In the genomic region with DNA sequence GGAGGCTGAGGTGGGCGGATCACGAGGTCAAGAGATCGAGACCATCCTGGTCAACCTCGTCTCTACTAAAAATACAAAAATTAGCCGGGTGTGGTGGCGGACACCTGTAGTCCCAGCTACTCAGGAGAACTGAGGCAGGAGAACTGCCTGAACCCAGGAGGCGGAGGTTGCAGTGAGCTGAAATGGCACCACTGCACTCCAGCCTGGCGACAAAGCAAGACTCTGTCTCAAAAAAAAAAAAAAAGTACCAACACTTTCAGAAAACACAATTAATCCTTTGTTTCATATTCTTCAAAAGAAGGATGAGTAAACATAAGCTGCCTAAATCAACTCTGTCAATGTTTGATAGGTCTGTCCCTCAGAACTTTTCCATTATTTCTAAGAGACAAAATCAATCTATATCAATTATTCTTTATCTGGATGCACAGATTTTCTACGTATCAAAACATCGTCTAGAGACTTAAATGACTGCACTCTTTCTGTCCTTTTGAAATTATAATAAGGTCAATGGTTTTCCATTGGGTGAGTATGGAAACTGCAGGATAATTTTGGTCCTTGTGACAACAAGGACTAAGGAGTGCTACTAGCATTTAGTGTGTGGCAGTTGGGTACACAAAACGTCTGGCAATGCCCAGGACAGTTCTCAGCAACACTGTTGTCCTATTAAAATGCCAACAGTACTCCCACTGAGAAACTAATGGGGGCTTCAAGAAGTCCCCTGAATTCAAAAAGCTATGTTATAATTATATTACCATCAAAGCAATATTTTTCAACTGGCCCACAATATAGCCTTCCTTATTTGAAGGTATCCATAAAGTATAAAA, we compare ENCODE assay signal across 1 cellular context.
A peak's percentile ranks its signal among the peaks of the same experiment; 100 is the strongest.
TF ChIP-seq lines count a peak whose summit lies in the region.

No MANE protein-coding gene starts in this region.

TF ChIP-seq in HepG2, 621 proteins besides CTCF, POLR2A, EP300 and RAD21 (continued from another document and continues in another):
- TF ChIP-seq ZNF670 (CRISPR knock-in tag; IDR thresholded peaks at IDR 0.05; ENCODE audit: borderline replicate concordance) (0 out of 2 replicates have a peak, but pooled peaks have one; percentile 35), SMYD3 (CRISPR knock-in tag; IDR thresholded peaks at IDR 0.05) (no peak), MED13 (CRISPR knock-in tag; IDR thresholded peaks at IDR 0.05) (no peak), SOX5 (CRISPR knock-in tag; IDR thresholded peaks at IDR 0.05; ENCODE audit: borderline replicate concordance) (peak; percentile 84; the same call in 1 of the 2 replicates), ZNF460 (CRISPR knock-in tag; IDR thresholded peaks at IDR 0.05; ENCODE audit: borderline replicate concordance) (peak; percentile 91), NFATC3 (CRISPR knock-in tag; IDR thresholded peaks at IDR 0.05) (no peak), ZNF160 (CRISPR knock-in tag; IDR thresholded peaks at IDR 0.05) (no peak), FOXA1 (IDR thresholded peaks at IDR 0.05) (no peak), FOXA1 (CRISPR knock-in tag; IDR thresholded peaks at IDR 0.05) (peak; percentile 31; the same call in 1 of the 2 replicates), ZMYM3 (CRISPR knock-in tag; IDR thresholded peaks at IDR 0.05) (peak; percentile 80), IRX3 (CRISPR knock-in tag; IDR thresholded peaks at IDR 0.05; ENCODE audit: borderline replicate concordance, low read depth) (no peak), TCF7L2 (IDR thresholded peaks at IDR 0.05; ENCODE audit: low read depth, low read length) (no peak), ZBTB8A (CRISPR knock-in tag; IDR thresholded peaks at IDR 0.05; ENCODE audit: borderline replicate concordance, low read depth) (no peak), KLF11 (CRISPR knock-in tag; IDR thresholded peaks at IDR 0.05) (no peak), MYC (CRISPR knock-in tag; IDR thresholded peaks at IDR 0.05; ENCODE audit: borderline replicate concordance) (no peak), THYN1 (CRISPR knock-in tag; IDR thresholded peaks at IDR 0.05; ENCODE audit: borderline replicate concordance, low read depth) (no peak), TBX2 (CRISPR knock-in tag; IDR thresholded peaks at IDR 0.05; ENCODE audit: borderline replicate concordance) (0 out of 2 replicates have a peak, but pooled peaks have one; percentile 37), GFI1 (CRISPR knock-in tag; IDR thresholded peaks at IDR 0.05; ENCODE audit: borderline replicate concordance) (0 out of 2 replicates have a peak, but pooled peaks have one; percentile 19), REL (CRISPR knock-in tag; conservative IDR thresholded peaks at IDR 0.05) (no peak), NCOA1 (CRISPR knock-in tag; IDR thresholded peaks at IDR 0.05) (no peak), MXI1 (IDR thresholded peaks at IDR 0.05; ENCODE audit: borderline replicate concordance, low read depth, low read length) (no peak), SPEN (CRISPR knock-in tag; IDR thresholded peaks at IDR 0.05; ENCODE audit: low read depth) (no peak), NR3C1 (CRISPR knock-in tag; IDR thresholded peaks at IDR 0.05) (no peak), ZNF572 (CRISPR knock-in tag; IDR thresholded peaks at IDR 0.05) (no peak), CHD4 (IDR thresholded peaks at IDR 0.05; ENCODE audit: borderline replicate concordance, low read length) (peak; percentile 90; the same call in 1 of the 2 replicates), KDM3A (CRISPR knock-in tag; IDR thresholded peaks at IDR 0.05; ENCODE audit: low read depth) (no peak), SIN3B (IDR thresholded peaks at IDR 0.05; ENCODE audit: low read length) (no peak), FOXP1 (IDR thresholded peaks at IDR 0.05) (no peak), FOXP1 (CRISPR knock-in tag; IDR thresholded peaks at IDR 0.05) (peak; percentile 8; the same call in 1 of the 2 replicates), ZNF782 (CRISPR knock-in tag; IDR thresholded peaks at IDR 0.05; ENCODE audit: borderline replicate concordance) (no peak), MBNL3 (CRISPR knock-in tag; conservative IDR thresholded peaks at IDR 0.05) (no peak), PHF8 (CRISPR knock-in tag; IDR thresholded peaks at IDR 0.05) (no peak), ZNF619 (CRISPR knock-in tag; IDR thresholded peaks at IDR 0.05) (no peak), ISL2 (CRISPR knock-in tag; IDR thresholded peaks at IDR 0.05) (peak; percentile 35; the same call in 1 of the 2 replicates), HNRNPUL1 (IDR thresholded peaks at IDR 0.05; ENCODE audit: low read depth, low read length) (0 out of 2 replicates have a peak, but pooled peaks have one; percentile 36), ZNF225 (CRISPR knock-in tag; IDR thresholded peaks at IDR 0.05) (no peak), ZNF510 (CRISPR knock-in tag; IDR thresholded peaks at IDR 0.05; ENCODE audit: low read depth) (no peak), MXD4 (CRISPR knock-in tag; IDR thresholded peaks at IDR 0.05) (no peak), ASH2L (IDR thresholded peaks at IDR 0.05; ENCODE audit: insufficient read length, low read depth, low read length) (peak; percentile 53), ZMYM4 (CRISPR knock-in tag; IDR thresholded peaks at IDR 0.05) (peak; percentile 38; the same call in 1 of the 2 replicates), ZNF558 (CRISPR knock-in tag; IDR thresholded peaks at IDR 0.05; ENCODE audit: borderline replicate concordance) (no peak), ZNF616 (CRISPR knock-in tag; IDR thresholded peaks at IDR 0.05; ENCODE audit: low read depth) (no peak), SOX13 (IDR thresholded peaks at IDR 0.05) (no peak), SOX13 (CRISPR knock-in tag; conservative IDR thresholded peaks at IDR 0.05 in 1 of 2, IDR thresholded peaks at IDR 0.05 in 1 of 2) (peak in 1 of 2 experiments; percentile 69; a peak in 2 of 4 replicates), PITX1 (CRISPR knock-in tag; IDR thresholded peaks at IDR 0.05) (no peak), HES4 (CRISPR knock-in tag; IDR thresholded peaks at IDR 0.05; ENCODE audit: borderline replicate concordance) (no peak), MIXL1 (CRISPR knock-in tag; IDR thresholded peaks at IDR 0.05) (no peak), ZNF543 (CRISPR knock-in tag; IDR thresholded peaks at IDR 0.05) (no peak), POLR2AphosphoS2 (IDR thresholded peaks at IDR 0.05; ENCODE audit: low read depth, low read length) (no peak), ZNF205 (CRISPR knock-in tag; IDR thresholded peaks at IDR 0.05) (no peak), CBX1 (IDR thresholded peaks at IDR 0.05; ENCODE audit: low read depth) (no peak), ZNF674 (CRISPR knock-in tag; IDR thresholded peaks at IDR 0.05; ENCODE audit: low read depth) (no peak), ZBTB3 (CRISPR knock-in tag; IDR thresholded peaks at IDR 0.05; ENCODE audit: borderline replicate concordance, low read depth) (0 out of 2 replicates have a peak, but pooled peaks have one; percentile 54), HCFC1 (IDR thresholded peaks at IDR 0.05; ENCODE audit: low read depth, low read length) (no peak), SMARCC2 (IDR thresholded peaks at IDR 0.05) (no peak), ZFP36L2 (CRISPR knock-in tag; IDR thresholded peaks at IDR 0.05) (no peak), E2F1 (CRISPR knock-in tag; IDR thresholded peaks at IDR 0.05) (no peak)
- TF ChIP-seq, protein P1, sequence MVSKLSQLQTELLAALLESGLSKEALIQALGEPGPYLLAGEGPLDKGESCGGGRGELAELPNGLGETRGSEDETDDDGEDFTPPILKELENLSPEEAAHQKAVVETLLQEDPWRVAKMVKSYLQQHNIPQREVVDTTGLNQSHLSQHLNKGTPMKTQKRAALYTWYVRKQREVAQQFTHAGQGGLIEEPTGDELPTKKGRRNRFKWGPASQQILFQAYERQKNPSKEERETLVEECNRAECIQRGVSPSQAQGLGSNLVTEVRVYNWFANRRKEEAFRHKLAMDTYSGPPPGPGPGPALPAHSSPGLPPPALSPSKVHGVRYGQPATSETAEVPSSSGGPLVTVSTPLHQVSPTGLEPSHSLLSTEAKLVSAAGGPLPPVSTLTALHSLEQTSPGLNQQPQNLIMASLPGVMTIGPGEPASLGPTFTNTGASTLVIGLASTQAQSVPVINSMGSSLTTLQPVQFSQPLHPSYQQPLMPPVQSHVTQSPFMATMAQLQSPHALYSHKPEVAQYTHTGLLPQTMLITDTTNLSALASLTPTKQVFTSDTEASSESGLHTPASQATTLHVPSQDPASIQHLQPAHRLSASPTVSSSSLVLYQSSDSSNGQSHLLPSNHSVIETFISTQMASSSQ (IDR thresholded peaks at IDR 0.05; ENCODE audit: low read depth) = no peak
- TF ChIP-seq, protein P1 (CRISPR knock-in tag; IDR thresholded peaks at IDR 0.05; ENCODE audit: borderline replicate concordance) = peak; percentile 19; the same call in 1 of the 2 replicates
- TF ChIP-seq, protein P2, sequence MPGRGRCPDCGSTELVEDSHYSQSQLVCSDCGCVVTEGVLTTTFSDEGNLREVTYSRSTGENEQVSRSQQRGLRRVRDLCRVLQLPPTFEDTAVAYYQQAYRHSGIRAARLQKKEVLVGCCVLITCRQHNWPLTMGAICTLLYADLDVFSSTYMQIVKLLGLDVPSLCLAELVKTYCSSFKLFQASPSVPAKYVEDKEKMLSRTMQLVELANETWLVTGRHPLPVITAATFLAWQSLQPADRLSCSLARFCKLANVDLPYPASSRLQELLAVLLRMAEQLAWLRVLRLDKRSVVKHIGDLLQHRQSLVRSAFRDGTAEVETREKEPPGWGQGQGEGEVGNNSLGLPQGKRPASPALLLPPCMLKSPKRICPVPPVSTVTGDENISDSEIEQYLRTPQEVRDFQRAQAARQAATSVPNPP (CRISPR knock-in tag; IDR thresholded peaks at IDR 0.05) = no peak
- TF ChIP-seq, protein P3, sequence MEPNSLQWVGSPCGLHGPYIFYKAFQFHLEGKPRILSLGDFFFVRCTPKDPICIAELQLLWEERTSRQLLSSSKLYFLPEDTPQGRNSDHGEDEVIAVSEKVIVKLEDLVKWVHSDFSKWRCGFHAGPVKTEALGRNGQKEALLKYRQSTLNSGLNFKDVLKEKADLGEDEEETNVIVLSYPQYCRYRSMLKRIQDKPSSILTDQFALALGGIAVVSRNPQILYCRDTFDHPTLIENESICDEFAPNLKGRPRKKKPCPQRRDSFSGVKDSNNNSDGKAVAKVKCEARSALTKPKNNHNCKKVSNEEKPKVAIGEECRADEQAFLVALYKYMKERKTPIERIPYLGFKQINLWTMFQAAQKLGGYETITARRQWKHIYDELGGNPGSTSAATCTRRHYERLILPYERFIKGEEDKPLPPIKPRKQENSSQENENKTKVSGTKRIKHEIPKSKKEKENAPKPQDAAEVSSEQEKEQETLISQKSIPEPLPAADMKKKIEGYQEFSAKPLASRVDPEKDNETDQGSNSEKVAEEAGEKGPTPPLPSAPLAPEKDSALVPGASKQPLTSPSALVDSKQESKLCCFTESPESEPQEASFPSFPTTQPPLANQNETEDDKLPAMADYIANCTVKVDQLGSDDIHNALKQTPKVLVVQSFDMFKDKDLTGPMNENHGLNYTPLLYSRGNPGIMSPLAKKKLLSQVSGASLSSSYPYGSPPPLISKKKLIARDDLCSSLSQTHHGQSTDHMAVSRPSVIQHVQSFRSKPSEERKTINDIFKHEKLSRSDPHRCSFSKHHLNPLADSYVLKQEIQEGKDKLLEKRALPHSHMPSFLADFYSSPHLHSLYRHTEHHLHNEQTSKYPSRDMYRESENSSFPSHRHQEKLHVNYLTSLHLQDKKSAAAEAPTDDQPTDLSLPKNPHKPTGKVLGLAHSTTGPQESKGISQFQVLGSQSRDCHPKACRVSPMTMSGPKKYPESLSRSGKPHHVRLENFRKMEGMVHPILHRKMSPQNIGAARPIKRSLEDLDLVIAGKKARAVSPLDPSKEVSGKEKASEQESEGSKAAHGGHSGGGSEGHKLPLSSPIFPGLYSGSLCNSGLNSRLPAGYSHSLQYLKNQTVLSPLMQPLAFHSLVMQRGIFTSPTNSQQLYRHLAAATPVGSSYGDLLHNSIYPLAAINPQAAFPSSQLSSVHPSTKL (CRISPR knock-in tag; IDR thresholded peaks at IDR 0.05) = peak; percentile 64
- TF ChIP-seq, protein P4, sequence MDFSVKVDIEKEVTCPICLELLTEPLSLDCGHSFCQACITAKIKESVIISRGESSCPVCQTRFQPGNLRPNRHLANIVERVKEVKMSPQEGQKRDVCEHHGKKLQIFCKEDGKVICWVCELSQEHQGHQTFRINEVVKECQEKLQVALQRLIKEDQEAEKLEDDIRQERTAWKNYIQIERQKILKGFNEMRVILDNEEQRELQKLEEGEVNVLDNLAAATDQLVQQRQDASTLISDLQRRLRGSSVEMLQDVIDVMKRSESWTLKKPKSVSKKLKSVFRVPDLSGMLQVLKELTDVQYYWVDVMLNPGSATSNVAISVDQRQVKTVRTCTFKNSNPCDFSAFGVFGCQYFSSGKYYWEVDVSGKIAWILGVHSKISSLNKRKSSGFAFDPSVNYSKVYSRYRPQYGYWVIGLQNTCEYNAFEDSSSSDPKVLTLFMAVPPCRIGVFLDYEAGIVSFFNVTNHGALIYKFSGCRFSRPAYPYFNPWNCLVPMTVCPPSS (IDR thresholded peaks at IDR 0.05) = no peak
- TF ChIP-seq, protein P5, sequence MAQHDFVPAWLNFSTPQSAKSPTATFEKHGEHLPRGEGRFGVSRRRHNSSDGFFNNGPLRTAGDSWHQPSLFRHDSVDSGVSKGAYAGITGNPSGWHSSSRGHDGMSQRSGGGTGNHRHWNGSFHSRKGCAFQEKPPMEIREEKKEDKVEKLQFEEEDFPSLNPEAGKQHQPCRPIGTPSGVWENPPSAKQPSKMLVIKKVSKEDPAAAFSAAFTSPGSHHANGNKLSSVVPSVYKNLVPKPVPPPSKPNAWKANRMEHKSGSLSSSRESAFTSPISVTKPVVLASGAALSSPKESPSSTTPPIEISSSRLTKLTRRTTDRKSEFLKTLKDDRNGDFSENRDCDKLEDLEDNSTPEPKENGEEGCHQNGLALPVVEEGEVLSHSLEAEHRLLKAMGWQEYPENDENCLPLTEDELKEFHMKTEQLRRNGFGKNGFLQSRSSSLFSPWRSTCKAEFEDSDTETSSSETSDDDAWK (CRISPR knock-in tag; IDR thresholded peaks at IDR 0.05) = no peak
